ENCODE assay signal across 1 cellular context in genomic region chr9:14692918-14693861, GRCh38.
TF ChIP-seq lines count a peak whose summit lies in the region.

ZDHHC21 (minus strand) TSS chr9:14693432; CDS start chr9:14674340, 19,092 bp downstream.

TF ChIP-seq in GM12878, 131 proteins besides CTCF, POLR2A, EP300 and RAD21 (continues in another document):
- no peak for TF ChIP-seq NFYA (IDR thresholded peaks at IDR 0.05; ENCODE audit: borderline replicate concordance, low read depth, low read length)
- TF ChIP-seq DPF2 (IDR thresholded peaks at IDR 0.05), result peak; percentile 61
- no peak for TF ChIP-seq MLLT1 (IDR thresholded peaks at IDR 0.05)
- peak; percentile 93 for TF ChIP-seq ZNF687 (IDR thresholded peaks at IDR 0.05)
- no peak for TF ChIP-seq MEF2B (IDR thresholded peaks at IDR 0.05; ENCODE audit: partially characterized antibody, poor library complexity, severe bottlenecking)
- peak; percentile 92; the same call in 1 of the 2 replicates for TF ChIP-seq RB1 (IDR thresholded peaks at IDR 0.05; ENCODE audit: borderline replicate concordance)
- 0 out of 2 replicates have a peak, but pooled peaks have one; percentile 48 for TF ChIP-seq SMARCA5 (IDR thresholded peaks at IDR 0.05)
- TF ChIP-seq NFXL1 (IDR thresholded peaks at IDR 0.05; ENCODE audit: borderline replicate concordance), result no peak
- TF ChIP-seq NBN (IDR thresholded peaks at IDR 0.05), result 0 out of 2 replicates have a peak, but pooled peaks have one; percentile 27
- TF ChIP-seq EED (IDR thresholded peaks at IDR 0.05; ENCODE audit: low read depth), result peak; percentile 43; the same call in 1 of the 2 replicates
- TF ChIP-seq EGR1 (IDR thresholded peaks at IDR 0.05; ENCODE audit: borderline replicate concordance in 1 of 2, low read depth in 2 of 2, low read length in 2 of 2), result peak in 1 of 2 experiments; percentile 78; a peak in 2 of 3 replicates
- TF ChIP-seq ZNF24 (IDR thresholded peaks at IDR 0.05), result no peak
- TF ChIP-seq POLR2AphosphoS5 (IDR thresholded peaks at IDR 0.05; ENCODE audit: low read length), result peak; percentile 50; the same call in 1 of the 2 replicates
- TF ChIP-seq NR2C2 (IDR thresholded peaks at IDR 0.05; ENCODE audit: borderline replicate concordance, control insufficient read depth, insufficient read length, low read depth), result no peak
- TF ChIP-seq HDAC6 (IDR thresholded peaks at IDR 0.05; ENCODE audit: unreplicated experiment), result no peak
- TF ChIP-seq NR2C1 (IDR thresholded peaks at IDR 0.05), result peak; percentile 72
- 0 out of 3 replicates have a peak, but pooled peaks have one; percentile 21 for TF ChIP-seq POU2F2 (IDR thresholded peaks at IDR 0.05; ENCODE audit: borderline replicate concordance, low read depth, low read length)
- TF ChIP-seq RELA (IDR thresholded peaks at IDR 0.05; ENCODE audit: borderline replicate concordance, partially characterized antibody), result peak; percentile 42
- peak; percentile 8; the same call in 1 of the 2 replicates for TF ChIP-seq JUND (IDR thresholded peaks at IDR 0.05; ENCODE audit: low read depth, low read length)
- TF ChIP-seq E2F8 (IDR thresholded peaks at IDR 0.05; ENCODE audit: low read depth, partially characterized antibody), result no peak
- TF ChIP-seq IKZF1 (conservative IDR thresholded peaks at IDR 0.05), result peak; percentile 80
- peak; percentile 71 for TF ChIP-seq GABPA (IDR thresholded peaks at IDR 0.05; ENCODE audit: low read depth)
- TF ChIP-seq CEBPZ (IDR thresholded peaks at IDR 0.05; ENCODE audit: low read depth, low read length), result no peak
- TF ChIP-seq SRF (IDR thresholded peaks at IDR 0.05; ENCODE audit: low read depth in 2 of 2, low read length in 2 of 2), result peak in 1 of 2 experiments; percentile 56; a peak in 1 of 4 replicates
- peak; percentile 94 for TF ChIP-seq GATAD2B (conservative IDR thresholded peaks at IDR 0.05; ENCODE audit: low read depth)
- TF ChIP-seq NKRF (conservative IDR thresholded peaks at IDR 0.05), result 0 out of 2 replicates have a peak, but pooled peaks have one; percentile 16
- TF ChIP-seq HDGF (IDR thresholded peaks at IDR 0.05), result 0 out of 2 replicates have a peak, but pooled peaks have one; percentile 52
- peak; percentile 74; the same call in 1 of the 2 replicates for TF ChIP-seq ZNF207 (IDR thresholded peaks at IDR 0.05; ENCODE audit: borderline replicate concordance)
- TF ChIP-seq SMAD5 (IDR thresholded peaks at IDR 0.05; ENCODE audit: low read depth), result peak; percentile 63; the same call in 1 of the 2 replicates
- 0 out of 2 replicates have a peak, but pooled peaks have one; percentile 19 for TF ChIP-seq RELB (IDR thresholded peaks at IDR 0.05; ENCODE audit: low read depth)
- peak; percentile 83 for TF ChIP-seq LARP7 (IDR thresholded peaks at IDR 0.05)
- peak; percentile 46; the same call in 1 of the 2 replicates for TF ChIP-seq ZNF217 (IDR thresholded peaks at IDR 0.05)
- TF ChIP-seq MXI1 (IDR thresholded peaks at IDR 0.05; ENCODE audit: low read depth, low read length), result peak; percentile 19
- TF ChIP-seq MYC (IDR thresholded peaks at IDR 0.05; ENCODE audit: insufficient read depth, insufficient read length, insufficient replicate concordance, low read length, severe bottlenecking), result peak; percentile 65
- peak; percentile 7 for TF ChIP-seq SIX5 (IDR thresholded peaks at IDR 0.05; ENCODE audit: low read depth, low read length, severe bottlenecking)
- TF ChIP-seq BHLHE40 (IDR thresholded peaks at IDR 0.05; ENCODE audit: borderline replicate concordance in 1 of 2, low read depth in 2 of 2, low read length in 1 of 2), result peak in 1 of 2 experiments; percentile 68; a peak in 2 of 4 replicates
- TF ChIP-seq ZBTB11 (CRISPR knock-in tag; IDR thresholded peaks at IDR 0.05), result peak; percentile 39; the same call in 1 of the 2 replicates
- TF ChIP-seq CREB1 (IDR thresholded peaks at IDR 0.05; ENCODE audit: low read depth), result 0 out of 2 replicates have a peak, but pooled peaks have one; percentile 36
- no peak for TF ChIP-seq PAX8 (IDR thresholded peaks at IDR 0.05)
